ENCODE assay signal across 15 cellular contexts in the genomic region with DNA sequence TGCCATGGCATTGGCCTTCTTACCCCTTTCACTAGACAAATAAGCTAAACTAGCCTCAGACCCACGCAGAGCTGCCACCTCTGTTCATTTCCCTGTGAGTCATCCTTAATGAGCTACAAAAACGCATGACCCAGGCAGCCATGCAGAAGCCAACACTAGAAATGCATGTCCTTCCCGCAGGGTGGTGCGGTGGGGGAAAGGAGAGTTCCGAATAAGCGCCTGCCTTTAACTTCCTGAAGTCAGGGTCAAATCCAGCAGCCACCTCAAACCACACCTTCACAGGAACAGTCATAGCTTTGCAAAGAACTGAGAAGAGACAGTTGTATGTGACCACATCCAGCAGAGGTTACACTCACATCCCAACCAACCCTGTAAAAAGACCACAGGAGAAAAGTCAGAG. TPM values are rescaled to one million over a fixed set of nuclear protein-coding genes. Genes with fewer than 3 reads are reported as not detected.
DNase-seq lines count a peak whose midpoint lies in the region; ATAC-seq lines count a peak whose summit lies in the region.
"Had no signal": no experiment of that assay in that cellular context is flagged by ENCODE, and none has a peak within 500 bp of the region (broad histone marks: within the 10 kb centered on the region; RNA-seq: fewer than 3 reads in every experiment).

No MANE protein-coding gene starts in this region.

- in situ Hi-C loops in KBM-7 (cut with MboI; ENCODE audit: low pct_unique_long_range_greater_than_20kb, low sequenced_read_pairs), result no loop called here

- H3K4me1 Mint-ChIP-seq in activated T-cell treated with anti-CD3 and anti-CD28 coated beads, Interleukin-2, amount 50 U/mL, for 72 hours (ENCODE audit: low read depth), result peaks cover 94% of the 10 kb centered on the region
- H3K4me1 Mint-ChIP-seq in naive thymus-derived CD8-positive, alpha-beta T cell, result peaks cover 17 to 44% (median 33%) of the 10 kb centered on the region in 4 donors
- H3K4me1 Mint-ChIP-seq: WTC11 had no signal

- peak overlapping the region; percentile 26 for H3K27ac Mint-ChIP-seq in activated T-cell treated with anti-CD3 and anti-CD28 coated beads, Interleukin-2, amount 50 U/mL, for 72 hours
- peak overlapping the region in 1 of 10 donors; percentile 53 for H3K27ac Mint-ChIP-seq in naive thymus-derived CD8-positive, alpha-beta T cell
- H3K27ac Mint-ChIP-seq: WTC11 had no signal

- DNase-seq in A172 (ENCODE audit: low spot score), result peak; percentile 52
- DNase-seq in HT1080 (ENCODE audit: low read depth), result peak; percentile 13
- DNase-seq in activated T-cell treated with anti-CD3 and anti-CD28 coated beads, Interleukin-2, amount 50 U/mL, for 72 hours, result peak; percentile 82 to 89
- no peak for DNase-seq in naive thymus-derived CD8-positive, alpha-beta T cell
- no peak for DNase-seq in KBM-7
- DNase-seq in effector memory CD4-positive, alpha-beta T cell, result no peak
- DNase-seq: GOT3, left lung, NCI-H446 treated with DMSO at 0.1 percent for 48 hours, Right ventricle myocardium superior had no signal

- H3K36me3 Mint-ChIP-seq in activated T-cell treated with anti-CD3 and anti-CD28 coated beads, Interleukin-2, amount 50 U/mL, for 72 hours (ENCODE audit: insufficient read depth in 2 of 2), result no peaks in the 10 kb centered on the region
- H3K36me3 Mint-ChIP-seq in naive thymus-derived CD8-positive, alpha-beta T cell, result no peaks in the 10 kb centered on the region
- H3K36me3 Mint-ChIP-seq: WTC11 had no signal

- no peak overlapping the region for H3K27ac ChIP-seq in effector memory CD4-positive, alpha-beta T cell (ENCODE audit: insufficient read depth, low read length, poor library complexity, severe bottlenecking)
- H3K27ac ChIP-seq: cardiac muscle cell, left lung had no signal

- POLR2A ChIA-PET in naive thymus-derived CD8-positive, alpha-beta T cell (lab: Charles Lee), result no interaction called here

- H3K4me3 ChIP-seq in effector memory CD4-positive, alpha-beta T cell (ENCODE audit: insufficient read depth, low read depth, low read length, poor library complexity, severe bottlenecking), result no peak overlapping the region
- H3K4me3 ChIP-seq: cardiac muscle cell, left lung had no signal

- H3K4me1 ChIP-seq in effector memory CD4-positive, alpha-beta T cell (ENCODE audit: control insufficient read depth, insufficient read depth, low read length, poor library complexity, severe bottlenecking), result peaks cover 11% of the 10 kb centered on the region
- H3K4me1 ChIP-seq: left lung had no signal

- no peaks in the 10 kb centered on the region for H3K27me3 ChIP-seq in effector memory CD4-positive, alpha-beta T cell (replicated peaks; ENCODE audit: control insufficient read depth, insufficient read depth, low read length, poor library complexity, severe bottlenecking)
- H3K27me3 ChIP-seq: cardiac muscle cell had no signal

- H3K4me3 Mint-ChIP-seq in activated T-cell treated with anti-CD3 and anti-CD28 coated beads, Interleukin-2, amount 50 U/mL, for 72 hours, result peak overlapping the region; percentile 24 to 65
- no peak overlapping the region for H3K4me3 Mint-ChIP-seq in naive thymus-derived CD8-positive, alpha-beta T cell
- H3K4me3 Mint-ChIP-seq: WTC11 had no signal

- no peaks in the 10 kb centered on the region for H3K27me3 Mint-ChIP-seq in activated T-cell treated with anti-CD3 and anti-CD28 coated beads, Interleukin-2, amount 50 U/mL, for 72 hours (ENCODE audit: low read depth)
- H3K27me3 Mint-ChIP-seq in naive thymus-derived CD8-positive, alpha-beta T cell, result peaks cover 0 to 6% (median 0%) of the 10 kb centered on the region in 5 donors

- peak; percentile 80 to 81 for ATAC-seq in activated T-cell treated with anti-CD3 and anti-CD28 coated beads, Interleukin-2, amount 50 U/mL, for 72 hours (replicated peaks in 1 of 2)
- ATAC-seq in naive thymus-derived CD8-positive, alpha-beta T cell, result peak; percentile 28 to 62
- no peak for ATAC-seq in HG03025 (IDR thresholded peaks at IDR 0.05; ENCODE audit: low FRiP score, unreplicated experiment)
- no peak for ATAC-seq in HG03460 (IDR thresholded peaks at IDR 0.05; ENCODE audit: unreplicated experiment)
- ATAC-seq: left lung, WTC11 had no signal

- H3K9me3 ChIP-seq in effector memory CD4-positive, alpha-beta T cell (ENCODE audit: control insufficient read depth, low read length), result no peaks in the 10 kb centered on the region
- H3K9me3 ChIP-seq: left lung had no signal

- no peaks in the 10 kb centered on the region for H3K9me3 Mint-ChIP-seq in activated T-cell treated with anti-CD3 and anti-CD28 coated beads, Interleukin-2, amount 50 U/mL, for 72 hours
- no peaks in the 10 kb centered on the region for H3K9me3 Mint-ChIP-seq in naive thymus-derived CD8-positive, alpha-beta T cell

- H3K36me3 ChIP-seq in effector memory CD4-positive, alpha-beta T cell (ENCODE audit: control insufficient read depth, insufficient read depth, low read length), result no peaks in the 10 kb centered on the region
- H3K36me3 ChIP-seq: cardiac muscle cell, left lung had no signal

RNA-seq across cellular contexts. Expression of a gene that starts 40.4 kb away (rescaled TPM):
- 0.29 TPM in 1 of 2 replicates, not detected in the other for total RNA-seq in A172 (2014; rRNA removed; shearing (Covaris generic))
- 0.10 TPM in 1 of 2 replicates, not detected in the other for total RNA-seq in HT1080 (2014; rRNA removed; shearing (Covaris generic))
- 0.02 TPM in 1 of 2 replicates, not detected in the other for polyA plus RNA-seq in HT1080 (2015; cell fraction: cytosol; rRNA removed)
- not detected in 2 replicates for polyA plus RNA-seq in HT1080 (2015; cell fraction: nucleus; rRNA removed)
- 100 to 1,000 TPM; 554 to 602 TPM for total RNA-seq in activated T-cell treated with anti-CD3 and anti-CD28 coated beads, Interleukin-2, amount 50 U/mL, for 72 hours
- 10 to 100 TPM in 1 of 2 experiments, 1 to 10 TPM in 1; 7.4 to 10.4 TPM for total RNA-seq in naive thymus-derived CD8-positive, alpha-beta T cell
- polyA plus RNA-seq in naive thymus-derived CD8-positive, alpha-beta T cell, result under 1 TPM; 0.44 to 0.97 (median 0.94) TPM
- total RNA-seq: cardiac muscle cell, osteocyte had no signal
- polyA plus RNA-seq: cardiac muscle cell had no signal

Comparison
In these comparisons a context has a peak if more than half of its experiments do, and no peak if none do; other contexts are left out.
1. DNase-seq: peak in A172 (single experiment), HT1080 (single experiment) and activated T-cell treated with anti-CD3 and anti-CD28 coated beads, Interleukin-2, amount 50 U/mL, for 72 hours (2 of 2); none in naive thymus-derived CD8-positive, alpha-beta T cell (0 of 10), KBM-7 (single experiment) and effector memory CD4-positive, alpha-beta T cell (0 of 3).
2. ATAC-seq: peak in activated T-cell treated with anti-CD3 and anti-CD28 coated beads, Interleukin-2, amount 50 U/mL, for 72 hours (2 of 2) and naive thymus-derived CD8-positive, alpha-beta T cell (2 of 2); none in HG03025 (single experiment) and HG03460 (single experiment).
3. H3K4me3 Mint-ChIP-seq: peak in activated T-cell treated with anti-CD3 and anti-CD28 coated beads, Interleukin-2, amount 50 U/mL, for 72 hours (2 of 2); none in naive thymus-derived CD8-positive, alpha-beta T cell (0 of 10).
4. RNA of a gene that starts 40.4 kb away (total RNA-seq): 554 to 602 TPM in activated T-cell treated with anti-CD3 and anti-CD28 coated beads, Interleukin-2, amount 50 U/mL, for 72 hours; 7.4 to 10.4 TPM in naive thymus-derived CD8-positive, alpha-beta T cell, 0.10 TPM in HT1080 and 0.29 TPM in A172; every median in the first group is over 10 times any median in the second.